In genomic region chr7:14687777-14688176, GRCh38 we compare ENCODE assay signal across 18 cellular contexts.
A peak's percentile ranks its signal among the peaks of the same experiment; 100 is the strongest.
DNase-seq lines count a peak whose midpoint lies in the region; ATAC-seq, FAIRE-seq and TF ChIP-seq lines count a peak whose summit lies in the region.
"Had no signal": no experiment of that assay in that cellular context is flagged by ENCODE, and none has a peak within 500 bp of the region (broad histone marks: within the 10 kb centered on the region; RNA-seq: fewer than 3 reads in every experiment).

No MANE protein-coding gene starts in this region.

- peak overlapping the region; percentile 9; the same call in 1 of the 3 replicates for H3K4me2 ChIP-seq in A549

- no peak for FAIRE-seq in A549 (lab: Jason Lieb, UNC)
- FAIRE-seq in HTR-8/SVneo (lab: Jason Lieb, UNC), result no peak

- ATAC-seq in A549 (no peak), GM21717 (IDR thresholded peaks at IDR 0.05; ENCODE audit: unreplicated experiment) (no peak)
- ATAC-seq: body of pancreas, mucosa of descending colon had no signal

- TF ChIP-seq RAD21 in A549 (conservative IDR thresholded peaks at IDR 0.05 in 1 of 2, IDR thresholded peaks at IDR 0.05 in 1 of 2), result no peak

- DNase-seq in A549 (ENCODE audit: low read depth in 1 of 2, low spot score in 1 of 2), result no peak
- peak; percentile 13 for DNase-seq in HTR-8/SVneo (ENCODE audit: insufficient read length, low spot score)
- peak; percentile 37 for DNase-seq in RPMI8226
- DNase-seq in fibroblast of pulmonary artery (ENCODE audit: low read depth), result peak; percentile 29
- DNase-seq in activated CD4-positive, alpha-beta T cell treated with anti-CD3 and anti-CD28 coated beads, Interleukin-2, amount 50 U/mL, for 48 hours, result no peak
- no peak for DNase-seq in SIG-M5 (lab: John Stamatoyannopoulos, UW)
- no peak for DNase-seq in inferior parietal cortex (ENCODE audit: extremely low spot score)
- DNase-seq: activated CD8-positive, alpha-beta memory T cell treated with anti-CD3 and anti-CD28 coated beads for 24 hours; activated effector memory CD4-positive, alpha-beta T cell treated with Interleukin-2 at 50 U/mL for 16 hours; body of pancreas; effector CD4-positive, alpha-beta T cell; foreskin melanocyte; GM23248; mucosa of descending colon; NCI-H2081 treated with DMSO at 0.1 percent for 48 hours; stimulated activated CD4-positive, alpha-beta T cell treated with anti-CD3 and anti-CD28 coated beads, Interleukin-12 subunit alpha, Interleukin-12 subunit beta, amount 100 ng/mL, for 4 hours had no signal

- POLR2A ChIA-PET in A549 (lab: Yijun Ruan, JAX), result no interaction called here

- 11% methylated on average over 3 of the region's 3 CpGs for WGBS in A549 (ENCODE audit: missing lambda C conversion rate)

- H3K9me3 ChIP-seq in A549, result no peaks in the 10 kb centered on the region
- H3K9me3 ChIP-seq: body of pancreas, mucosa of descending colon had no signal

- no peak overlapping the region for H3K27ac ChIP-seq in A549
- H3K27ac ChIP-seq: body of pancreas, GM23248, VCaP had no signal

- no peaks in the 10 kb centered on the region for H3K4me1 ChIP-seq in A549
- H3K4me1 ChIP-seq: body of pancreas had no signal

- no peak for TF ChIP-seq EP300 in A549 (IDR thresholded peaks at IDR 0.05)

- CTCF ChIA-PET in A549 (lab: Yijun Ruan, JAX), result interaction anchor here (1.2 to 1.5 kb wide), 2 partner anchors 1407 to 1408 kb away, joined by 4 to 5 read pairs; no protein-coding TSS in a partner anchor

- no peak for TF ChIP-seq POLR2A in A549 (IDR thresholded peaks at IDR 0.05; ENCODE audit: low read length)

- H3K4me3 ChIP-seq in A549, result no peak overlapping the region
- H3K4me3 ChIP-seq in fibroblast of pulmonary artery (replicated peaks; ENCODE audit: low read depth, low read length), result no peak overlapping the region
- H3K4me3 ChIP-seq: body of pancreas, GM23248, mucosa of descending colon had no signal

- TF ChIP-seq CTCF in A549 (IDR thresholded peaks at IDR 0.05) (no peak), fibroblast of pulmonary artery (IDR thresholded peaks at IDR 0.05; ENCODE audit: low read length, missing control alignments) (no peak)

TF ChIP-seq in A549, 52 proteins besides CTCF, POLR2A, EP300 and RAD21:
- TF ChIP-seq ZC3H11A (IDR thresholded peaks at IDR 0.05) (no peak), ZFP36 (IDR thresholded peaks at IDR 0.05; ENCODE audit: borderline replicate concordance, partially characterized antibody) (no peak), MAZ (IDR thresholded peaks at IDR 0.05; ENCODE audit: borderline replicate concordance, low read depth, low read length) (no peak), ZNF302 (CRISPR knock-in tag; IDR thresholded peaks at IDR 0.05) (no peak), SREBF2 (IDR thresholded peaks at IDR 0.05) (no peak), FOSB (CRISPR knock-in tag; IDR thresholded peaks at IDR 0.05) (no peak), NR3C1 (IDR thresholded peaks at IDR 0.05) (no peak), CHD2 (IDR thresholded peaks at IDR 0.05; ENCODE audit: low read length, partially characterized antibody) (no peak), RCOR1 (IDR thresholded peaks at IDR 0.05; ENCODE audit: low read depth, low read length) (no peak), JUN (IDR thresholded peaks at IDR 0.05) (no peak), ESRRA (IDR thresholded peaks at IDR 0.05; ENCODE audit: borderline replicate concordance, low read length) (no peak), HDAC2 (IDR thresholded peaks at IDR 0.05) (no peak), HOXB13 (CRISPR knock-in tag; IDR thresholded peaks at IDR 0.05; ENCODE audit: low read depth) (no peak), MAFK (IDR thresholded peaks at IDR 0.05; ENCODE audit: partially characterized antibody) (no peak)

Comparison
In these comparisons a context has a peak if more than half of its experiments do, and no peak if none do; other contexts are left out.
1. DNase-seq: peak in HTR-8/SVneo (single experiment), RPMI8226 (single experiment) and fibroblast of pulmonary artery (single experiment); none in A549 (0 of 2), activated CD4-positive, alpha-beta T cell treated with anti-CD3 and anti-CD28 coated beads, Interleukin-2, amount 50 U/mL, for 48 hours (0 of 2), SIG-M5 (single experiment) and inferior parietal cortex (single experiment).